8 cellular contexts compared by ENCODE assay signal in genomic region chr7:36151921-36152755, GRCh38. TPM values are rescaled to one million over a fixed set of nuclear protein-coding genes. Genes with fewer than 3 reads are reported as not detected.
A peak's percentile ranks its signal among the peaks of the same experiment; 100 is the strongest.
DNase-seq lines count a peak whose midpoint lies in the region; ATAC-seq and TF ChIP-seq lines count a peak whose summit lies in the region.

No MANE protein-coding gene starts in this region.

- H3K9ac ChIP-seq in HUES6 (ENCODE audit: low read length) = peak overlapping the region; percentile 73

- TF ChIP-seq CTCF in A673 (conservative IDR thresholded peaks at IDR 0.05; ENCODE audit: low read depth, low read length) (no peak), cardiac fibroblast (IDR thresholded peaks at IDR 0.05; ENCODE audit: low read depth, low read length) (no peak), mucosa of descending colon (IDR thresholded peaks at IDR 0.05) (no peak)

- CTCF ChIA-PET in A673 (lab: Charles Lee) = no interaction called here

- H3K4me1 ChIP-seq in A673 (ENCODE audit: insufficient read depth, low read length, poor library complexity, severe bottlenecking) (peaks cover 4% of the 10 kb centered on the region), HUES6 (ENCODE audit: control insufficient read depth, insufficient read depth, low read length) (peaks cover 26% of the 10 kb centered on the region), mucosa of descending colon (ENCODE audit: low read depth) (peaks cover 35% of the 10 kb centered on the region)

- H3K9me3 ChIP-seq in A673 (ENCODE audit: low read depth, low read length, poor library complexity, severe bottlenecking) (no peaks in the 10 kb centered on the region), HUES6 (ENCODE audit: control insufficient read depth, insufficient read depth, low read depth, low read length) (peaks cover 8% of the 10 kb centered on the region), mucosa of descending colon (no peaks in the 10 kb centered on the region)

- intact Hi-C loops in A673 (cut with micrococcal nuclease; ENCODE audit: unreplicated experiment) = no loop called here
- intact Hi-C loops in mucosa of descending colon (cut with DNase I, micrococcal nuclease) = no loop called here

- H3K27me3 ChIP-seq in A673 (replicated peaks; ENCODE audit: insufficient read depth, low read depth, low read length, poor library complexity) = no peaks in the 10 kb centered on the region
- H3K27me3 ChIP-seq in HUES6 (ENCODE audit: control insufficient read depth, insufficient read depth, low read length) = peaks cover 37% of the 10 kb centered on the region

- peak overlapping the region; percentile 62 for H3K4me3 ChIP-seq in A673 (ENCODE audit: low read depth, low read length, poor library complexity, severe bottlenecking)
- peak overlapping the region; percentile 59 for H3K4me3 ChIP-seq in HUES6 (ENCODE audit: low read depth, low read length)
- peak overlapping the region; percentile 41 to 59 for H3K4me3 ChIP-seq in cardiac fibroblast (replicated peaks in 1 of 2; ENCODE audit: low read depth in 2 of 2, low read length in 2 of 2)
- peak overlapping the region; percentile 51 for H3K4me3 ChIP-seq in mucosa of descending colon

- H3K27ac ChIP-seq in A673 (ENCODE audit: low read depth, low read length, poor library complexity, severe bottlenecking) (no peak overlapping the region), HUES6 (ENCODE audit: low read depth, low read length) (no peak overlapping the region)

- H3K36me3 ChIP-seq in A673 (ENCODE audit: insufficient read depth, low read length, poor library complexity, severe bottlenecking) (no peaks in the 10 kb centered on the region), HUES6 (ENCODE audit: control insufficient read depth, insufficient read depth, low read length) (no peaks in the 10 kb centered on the region), mucosa of descending colon (ENCODE audit: low read depth) (no peaks in the 10 kb centered on the region)

- in situ Hi-C loops in ACHN (cut with HindIII; ENCODE audit: low pct_ligation_motif_present, low pct_unique_long_range_greater_than_20kb, low sequenced_read_pairs) = no loop called here

- DNase-seq in A673 (ENCODE audit: low spot score) (no peak), cardiac fibroblast (ENCODE audit: low read depth in 2 of 2) (no peak), mucosa of descending colon (no peak), ACHN (no peak), amniotic stem cell (lab: John Stamatoyannopoulos, UW) (no peak), NCI-H2029 (lab: John Stamatoyannopoulos, UW) (no peak)

- ATAC-seq in mucosa of descending colon (no peak), HG03196 (IDR thresholded peaks at IDR 0.05; ENCODE audit: unreplicated experiment) (no peak)

- BruUV-seq in A673 (replicated peaks; lab: Mats Ljungman, UMichigan) = no TSS peak

- POLR2A ChIA-PET in A673 (lab: Charles Lee; ENCODE audit: low non-redundant PET) = no interaction called here

RNA-seq across cellular contexts. Expression of gene EEPD1, which starts 0.9 kb away (rescaled TPM):
- total RNA-seq in A673 (2021) (2.5 and 2.7 TPM in 2 replicates), mucosa of descending colon (10 to 100 TPM in 2 of 3 donors, 1 to 10 TPM in 1; 9.9 to 16.8 (median 16.3) TPM)
